8 cellular contexts compared by ENCODE assay signal in the genomic region with DNA sequence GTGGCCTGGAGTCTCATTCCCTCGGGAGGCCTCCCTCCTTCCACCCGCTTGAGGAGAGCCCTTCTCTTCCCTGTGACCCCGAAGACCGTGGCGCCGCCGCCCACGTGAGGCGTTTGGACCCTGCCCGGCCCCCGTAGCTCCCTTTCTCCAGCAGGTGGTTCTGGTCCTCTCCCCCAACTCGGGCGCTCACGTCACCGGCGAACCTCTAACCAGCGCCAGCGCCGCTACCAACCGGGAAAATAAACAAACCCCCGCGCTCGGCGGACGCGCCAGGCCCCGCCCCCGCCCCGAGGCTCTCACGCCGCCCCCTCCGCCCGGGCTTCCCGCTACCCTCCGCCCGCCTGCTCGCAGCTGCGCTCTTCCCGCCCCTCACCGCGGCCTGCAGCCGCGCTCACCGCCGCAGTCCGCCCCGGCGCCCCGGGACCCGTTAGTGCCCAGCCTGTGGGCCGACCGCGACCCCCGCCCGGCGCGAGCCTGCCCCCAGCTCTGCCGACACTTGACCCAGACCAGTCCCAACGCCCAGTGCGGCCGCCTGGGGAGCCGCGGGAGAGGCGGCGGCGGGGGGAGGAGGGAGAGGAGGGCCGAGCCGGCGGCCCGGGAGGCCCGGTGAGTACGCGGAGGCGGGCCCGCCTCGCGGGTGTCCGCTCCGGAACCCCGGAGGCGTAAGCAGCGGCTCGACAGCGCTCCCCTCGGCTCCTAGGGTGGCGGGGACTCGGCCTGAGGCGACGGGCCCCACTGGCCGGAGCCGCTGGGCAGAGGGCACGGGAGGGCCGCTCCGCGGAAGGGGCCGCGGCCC.
DNase-seq lines count a peak whose midpoint lies in the region; ATAC-seq and TF ChIP-seq lines count a peak whose summit lies in the region.
"Not testable (repeated sequence)": the region's sequence is repeated elsewhere in the genome, so short reads cannot be mapped to it uniquely, and the experiment has no call there.

No MANE protein-coding gene starts in this region.

- H3K27ac ChIP-seq in HEK293 (ENCODE audit: extremely low read depth, low read depth, low read length) (peak overlapping the region; percentile 86), MM.1S (ENCODE audit: low read length) (peak overlapping the region; percentile 67; the same call in 1 of the 2 replicates), ovary (peak overlapping the region; percentile 94 to 96), testis (peak overlapping the region; percentile 90 to 92)

- H3K9me3 Mint-ChIP-seq in activated naive CD4-positive, alpha-beta T cell treated with anti-CD3 and anti-CD28 coated beads, Interleukin-2, amount 50 U/mL, for 72 hours = not testable (repeated sequence)

- H3K9ac ChIP-seq in MM.1S (ENCODE audit: low read length) = peak overlapping the region; percentile 80

- H3K36me3 ChIP-seq in HEK293 (ENCODE audit: control insufficient read depth in 2 of 2, insufficient read depth in 1 of 2, low read length in 2 of 2) = peaks cover 11 to 31% of the 10 kb centered on the region in 2 experiments; a peak in 2 of 3 replicates
- H3K36me3 ChIP-seq in MM.1S (replicated peaks; ENCODE audit: insufficient read depth, low read length); ovary; testis (ENCODE audit: low read depth, missing control alignments): not testable (repeated sequence)

- not testable (repeated sequence) for H3K27ac Mint-ChIP-seq in activated naive CD4-positive, alpha-beta T cell treated with anti-CD3 and anti-CD28 coated beads, Interleukin-2, amount 50 U/mL, for 72 hours

- H4K20me1 ChIP-seq in MM.1S (ENCODE audit: insufficient read depth, low read length) = not testable (repeated sequence)

- DNase-seq in MM.1S (peak; percentile 78), Right ventricle myocardium superior (peak; percentile 91), ovary (peak; percentile 83 to 92 (median 88)), testis (peak; percentile 89)
- peak; percentile 61 to 75 for DNase-seq in activated naive CD4-positive, alpha-beta T cell treated with anti-CD3 and anti-CD28 coated beads, Interleukin-2, amount 50 U/mL, for 72 hours (ENCODE audit: low spot score in 2 of 2)

- TF ChIP-seq POLR2A in ovary (IDR thresholded peaks at IDR 0.05) = peak; percentile 23
- not testable (repeated sequence) for TF ChIP-seq POLR2A in testis (IDR thresholded peaks at IDR 0.05)

- TF ChIP-seq EP300 in ovary (IDR thresholded peaks at IDR 0.05) = not testable (repeated sequence)

- H3K4me2 ChIP-seq in MM.1S (ENCODE audit: low read depth, low read length) = peak overlapping the region; percentile 68; the same call in 1 of the 2 replicates

- CTCF ChIA-PET in HEK293 (lab: Yijun Ruan, JAX) = interaction anchor here (0.6 kb wide), 1 partner anchor 69 kb away, joined by 5 read pairs; no protein-coding TSS in a partner anchor

- TF ChIP-seq CTCF in HEK293 (tag by site-specific recombination; IDR thresholded peaks at IDR 0.05); MM.1S (IDR thresholded peaks at IDR 0.05; ENCODE audit: low read length); ovary (IDR thresholded peaks at IDR 0.05); testis (IDR thresholded peaks at IDR 0.05): not testable (repeated sequence)

- intact Hi-C loops in Right ventricle myocardium superior (cut with DNase I) = loop anchor here (5.0 kb wide), 1 partner anchor 63 kb away; the partner anchor contains the start of gene AGTPBP1
- intact Hi-C loops in ovary (cut with DNase I); testis (cut with DNase I; ENCODE audit: low total_unique reads): not testable (repeated sequence)

- not testable (repeated sequence) for H3K9me2 ChIP-seq in MM.1S (replicated peaks; ENCODE audit: insufficient read depth, low read length)

- peak overlapping the region; percentile 63; the same call in 1 of the 2 replicates for H2AFZ ChIP-seq in MM.1S (ENCODE audit: low read length)

- H3F3A ChIP-seq in MM.1S (ENCODE audit: insufficient read depth, low read length) = peaks cover 23% of the 10 kb centered on the region

- peak overlapping the region; percentile 87 for H3K4me3 ChIP-seq in GM08714 (ENCODE audit: low read length)
- H3K4me3 ChIP-seq in HEK293 (ENCODE audit: low read depth, low read length) = peak overlapping the region; percentile 85
- H3K4me3 ChIP-seq in MM.1S (ENCODE audit: low read length) = peak overlapping the region; percentile 75
- H3K4me3 ChIP-seq in ovary = peak overlapping the region; percentile 87
- H3K4me3 ChIP-seq in testis = peak overlapping the region; percentile 83 to 85

- ATAC-seq in SK-N-SH treated with all-trans-retinoic acid at 6 μM for 48 hours = peak; percentile 91
- ATAC-seq in activated naive CD4-positive, alpha-beta T cell treated with anti-CD3 and anti-CD28 coated beads, Interleukin-2, amount 50 U/mL, for 72 hours = peak; percentile 84 to 88
- peak; percentile 96 for ATAC-seq in Right ventricle myocardium superior (ENCODE audit: poor library complexity)

- 1 to 3% (median 1%) methylated on average over 16 to 97 of the region's 97 CpGs for WGBS in ovary, 3 donors
- 0 to 1% methylated on average over 3 to 72 of the region's 97 CpGs for WGBS in testis, 2 donors

- H3K4me1 ChIP-seq in HEK293 (ENCODE audit: control insufficient read depth, insufficient read depth, low read length); MM.1S (ENCODE audit: low read length); ovary (ENCODE audit: insufficient read depth); testis: not testable (repeated sequence)

- not testable (repeated sequence) for H3K27me3 ChIP-seq in MM.1S (replicated peaks; ENCODE audit: insufficient read depth, low read length); ovary; testis

- H3K79me2 ChIP-seq in MM.1S (ENCODE audit: low read length) = peaks cover 25% of the 10 kb centered on the region

- peaks cover 12 to 16% of the 10 kb centered on the region in 2 donors for H3K36me3 Mint-ChIP-seq in activated naive CD4-positive, alpha-beta T cell treated with anti-CD3 and anti-CD28 coated beads, Interleukin-2, amount 50 U/mL, for 72 hours

- POLR2A ChIA-PET in HEK293 (lab: Yijun Ruan, JAX) = not testable (repeated sequence)

- not testable (repeated sequence) for H3K9me3 ChIP-seq in HEK293 (ENCODE audit: control insufficient read depth, insufficient read depth, low read depth, low read length); MM.1S (replicated peaks; ENCODE audit: insufficient read depth, low read length); ovary; testis

TF ChIP-seq in HEK293, 187 proteins besides CTCF, POLR2A, EP300 and RAD21 (continues in another document):
- TF ChIP-seq ZSCAN30 (tag by site-specific recombination; IDR thresholded peaks at IDR 0.05) (0 out of 2 replicates have a peak, but pooled peaks have one; percentile 38), ZNF561 (tag by site-specific recombination; IDR thresholded peaks at IDR 0.05; ENCODE audit: borderline replicate concordance) (0 out of 2 replicates have a peak, but pooled peaks have one; percentile 43), ZBTB20 (tag by site-specific recombination; IDR thresholded peaks at IDR 0.05) (peak; percentile 45; the same call in 1 of the 2 replicates), GLIS2 (tag by site-specific recombination; IDR thresholded peaks at IDR 0.05) (peak; percentile 25; the same call in 1 of the 2 replicates), ZFHX2 (tag by site-specific recombination; conservative IDR thresholded peaks at IDR 0.05) (peak; percentile 14; the same call in 1 of the 2 replicates)
- TF ChIP-seq, protein P1, sequence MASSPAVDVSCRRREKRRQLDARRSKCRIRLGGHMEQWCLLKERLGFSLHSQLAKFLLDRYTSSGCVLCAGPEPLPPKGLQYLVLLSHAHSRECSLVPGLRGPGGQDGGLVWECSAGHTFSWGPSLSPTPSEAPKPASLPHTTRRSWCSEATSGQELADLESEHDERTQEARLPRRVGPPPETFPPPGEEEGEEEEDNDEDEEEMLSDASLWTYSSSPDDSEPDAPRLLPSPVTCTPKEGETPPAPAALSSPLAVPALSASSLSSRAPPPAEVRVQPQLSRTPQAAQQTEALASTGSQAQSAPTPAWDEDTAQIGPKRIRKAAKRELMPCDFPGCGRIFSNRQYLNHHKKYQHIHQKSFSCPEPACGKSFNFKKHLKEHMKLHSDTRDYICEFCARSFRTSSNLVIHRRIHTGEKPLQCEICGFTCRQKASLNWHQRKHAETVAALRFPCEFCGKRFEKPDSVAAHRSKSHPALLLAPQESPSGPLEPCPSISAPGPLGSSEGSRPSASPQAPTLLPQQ (tag by site-specific recombination; IDR thresholded peaks at IDR 0.05) = peak; percentile 76

Comparison
In these comparisons a context has a peak if more than half of its experiments do, and no peak if none do; other contexts are left out.
1. Peak in every context shown above with its lines: DNase-seq, ATAC-seq, H3K4me3 ChIP-seq and H3K27ac ChIP-seq.